ENCODE assay signal across 18 cellular contexts in the genomic region with DNA sequence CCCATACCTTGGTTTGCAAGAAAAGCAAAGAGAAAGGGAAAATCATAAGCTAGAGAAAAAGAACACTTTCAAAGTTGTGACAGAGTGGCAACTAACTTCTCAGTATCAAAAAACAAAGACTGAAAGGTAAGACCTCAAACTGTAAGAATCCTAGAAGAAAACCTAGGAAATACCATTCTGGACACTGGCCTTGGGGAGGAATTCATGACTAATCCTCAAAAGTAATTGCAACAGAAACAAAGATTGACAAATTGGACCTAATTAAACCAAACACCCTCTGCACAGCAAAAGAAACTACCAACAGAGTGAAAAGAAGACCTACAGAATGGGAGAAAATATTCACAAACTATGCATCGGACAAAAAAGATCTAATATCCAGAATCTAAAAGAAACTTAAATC.
A peak's percentile ranks its signal among the peaks of the same experiment; 100 is the strongest.
DNase-seq lines count a peak whose midpoint lies in the region; ATAC-seq and TF ChIP-seq lines count a peak whose summit lies in the region.
"Had no signal": no experiment of that assay in that cellular context is flagged by ENCODE, and none has a peak within 500 bp of the region (broad histone marks: within the 10 kb centered on the region; RNA-seq: fewer than 3 reads in every experiment).

No MANE protein-coding gene starts in this region.

- H4K8ac ChIP-seq in IMR-90 (ENCODE audit: low read depth in 2 of 2, low read length in 2 of 2), result no peak overlapping the region; a peak in 1 of 4 replicates

- no peak overlapping the region for H3K23ac ChIP-seq in IMR-90 (ENCODE audit: low read depth, low read length)

- H3K27ac ChIP-seq in IMR-90 (ENCODE audit: insufficient read depth, low read length) (no peak overlapping the region), mammary epithelial cell (ENCODE audit: insufficient read depth, low read depth, low read length) (no peak overlapping the region)

- no peak overlapping the region for H3K14ac ChIP-seq in IMR-90 (replicated peaks; ENCODE audit: low read depth, low read length)

- no peak for TF ChIP-seq POLR2A in IMR-90 (IDR thresholded peaks at IDR 0.05; ENCODE audit: low read depth, low read length)

- H3K36me3 ChIP-seq in IMR-90 (ENCODE audit: control insufficient read depth, insufficient read depth, low read length) (no peaks in the 10 kb centered on the region), mammary epithelial cell (ENCODE audit: insufficient read depth, low read length) (no peaks in the 10 kb centered on the region)

- no peaks in the 10 kb centered on the region for H3K9me3 Mint-ChIP-seq in type B pancreatic cell
- H3K9me3 Mint-ChIP-seq: IgD-negative memory B cell had no signal

- WGBS in IMR-90 (ENCODE audit: extremely low coverage in 2 of 2, insufficient read length in 1 of 2), 2 experiments, result no CpG with 5 or more reads among the region's 1 CpG
- 100% methylated on average over 1 of the region's 1 CpG for WGBS in mammary epithelial cell (ENCODE audit: low coverage, missing lambda C conversion rate)

- POLR2A ChIA-PET in IMR-90 (lab: Charles Lee; ENCODE audit: unreplicated experiment), result no interaction called here

- no peak overlapping the region for H2BK15ac ChIP-seq in IMR-90 (ENCODE audit: low read depth, low read length)

- ATAC-seq in IMR-90 (ENCODE audit: low read depth), result no peak
- ATAC-seq in omental fat pad (ENCODE audit: low FRiP score), result peak; percentile 53
- ATAC-seq: Right ventricle myocardium inferior had no signal

- no peaks in the 10 kb centered on the region for H3K36me3 Mint-ChIP-seq in type B pancreatic cell

- H3K4me3 ChIP-seq in IMR-90 (ENCODE audit: insufficient read depth, low read depth, low read length) (no peak overlapping the region), mammary epithelial cell (replicated peaks in 1 of 3; ENCODE audit: insufficient read depth in 1 of 3, low read depth in 2 of 3, low read length in 3 of 3) (no peak overlapping the region)

- in situ Hi-C loops in IMR-90 (cut with MboI; ENCODE audit: low sequenced_read_pairs), result no loop called here
- in situ Hi-C loops in mammary epithelial cell (cut with MboI; ENCODE audit: low sequenced_read_pairs in 2 of 2), result no loop called here

- CTCF ChIA-PET in IMR-90 (lab: Yijun Ruan, JAX), result interaction anchor here (0.7 kb wide), 1 partner anchor 160 kb away, joined by 3 read pairs; no protein-coding TSS in a partner anchor
- CTCF ChIA-PET in mammary epithelial cell (lab: Charles Lee; ENCODE audit: low non-redundant PET), result no interaction called here

- H3K27me3 ChIP-seq in IMR-90 (ENCODE audit: control insufficient read depth, insufficient read depth, low read length) (no peaks in the 10 kb centered on the region), mammary epithelial cell (ENCODE audit: insufficient read depth, low read length) (no peaks in the 10 kb centered on the region)

- no peak overlapping the region for H4K5ac ChIP-seq in IMR-90 (ENCODE audit: low read depth, low read length)

- no peak overlapping the region for H2BK20ac ChIP-seq in IMR-90 (ENCODE audit: low read depth, low read length)

- no peaks in the 10 kb centered on the region for H3K4me1 Mint-ChIP-seq in type B pancreatic cell (ENCODE audit: unreplicated experiment)
- H3K4me1 Mint-ChIP-seq: IgD-negative memory B cell had no signal

- H3K9ac ChIP-seq in IMR-90 (ENCODE audit: low read depth, low read length) (no peak overlapping the region), mammary epithelial cell (ENCODE audit: insufficient read depth, low read length) (no peak overlapping the region)

- H3K9me3 ChIP-seq in IMR-90 (ENCODE audit: control insufficient read depth, insufficient read depth, low read length) (no peaks in the 10 kb centered on the region), mammary epithelial cell (replicated peaks; ENCODE audit: insufficient read depth, low read length) (no peaks in the 10 kb centered on the region)
- H3K9me3 ChIP-seq: Caco-2 had no signal

- H3K4me3 Mint-ChIP-seq in type B pancreatic cell, result no peak overlapping the region
- H3K4me3 Mint-ChIP-seq: IgD-negative memory B cell had no signal

- H3K4me1 ChIP-seq in IMR-90 (ENCODE audit: control insufficient read depth, insufficient read depth, low read length) (peaks cover 2% of the 10 kb centered on the region), mammary epithelial cell (ENCODE audit: insufficient read depth, low read length) (peaks cover 24% of the 10 kb centered on the region)

- no peaks in the 10 kb centered on the region for H3K79me2 ChIP-seq in mammary epithelial cell (ENCODE audit: insufficient read depth, low read length)

- H4K20me1 ChIP-seq in IMR-90 (ENCODE audit: insufficient read depth, low read length) (no peaks in the 10 kb centered on the region), mammary epithelial cell (ENCODE audit: insufficient read depth, low read length) (no peaks in the 10 kb centered on the region)

- H3K56ac ChIP-seq in IMR-90 (ENCODE audit: extremely low read depth, insufficient read depth, low read length), result no peak overlapping the region

- H2AFZ ChIP-seq in IMR-90 (replicated peaks; ENCODE audit: low read length, poor library complexity) (no peak overlapping the region), mammary epithelial cell (ENCODE audit: low read depth, low read length) (no peak overlapping the region)

- no peak overlapping the region for H2BK120ac ChIP-seq in IMR-90 (ENCODE audit: low read depth, low read length)

- no peak overlapping the region for H2BK5ac ChIP-seq in IMR-90 (ENCODE audit: low read depth, low read length, poor library complexity, severe bottlenecking)

- TF ChIP-seq CTCF in IMR-90 (conservative IDR thresholded peaks at IDR 0.05; ENCODE audit: low read depth, low read length) (no peak), mammary epithelial cell (conservative IDR thresholded peaks at IDR 0.05 in 1 of 2, IDR thresholded peaks at IDR 0.05 in 1 of 2; ENCODE audit: extremely low read depth in 1 of 2, insufficient read depth in 1 of 2, low read depth in 1 of 2, low read length in 2 of 2) (no peak), omental fat pad (IDR thresholded peaks at IDR 0.05) (no peak), type B pancreatic cell (conservative IDR thresholded peaks at IDR 0.05) (no peak)

- intact Hi-C loops in IMR-90 (cut with micrococcal nuclease), result no loop called here
- intact Hi-C loops in mammary epithelial cell (cut with micrococcal nuclease), result no loop called here

- DNase-seq in EH (ENCODE audit: low read depth) (peak; percentile 70), IMR-90 (peak; percentile 25), mammary epithelial cell (peak; percentile 40), omental fat pad (ENCODE audit: low spot score) (no peak), type B pancreatic cell (ENCODE audit: extremely low spot score, unreplicated experiment) (no peak), hippocampal formation (lab: John Stamatoyannopoulos, UW) (no peak)
- no peak for DNase-seq in activated CD8-positive, alpha-beta memory T cell treated with anti-CD3 and anti-CD28 coated beads for 24 hours
- DNase-seq: ACHN; Caco-2; DMS53; H7; Kasumi-1; NCI-H1105 treated with DMSO at 0.1 percent for 48 hours; NCI-H187 treated with DMSO at 0.1 percent for 48 hours; NCI-H446 treated with DMSO at 0.1 percent for 48 hours; NK-92 treated with Interleukin-12 subunit alpha and Interleukin-12 subunit beta, amount 100 ng/mL, for 24 hours had no signal

- no peak overlapping the region for H3K27ac Mint-ChIP-seq in type B pancreatic cell
- H3K27ac Mint-ChIP-seq: IgD-negative memory B cell had no signal

- H3K27me3 Mint-ChIP-seq in type B pancreatic cell, result no peaks in the 10 kb centered on the region
- H3K27me3 Mint-ChIP-seq: IgD-negative memory B cell had no signal

- no peak overlapping the region for H3K4ac ChIP-seq in IMR-90 (ENCODE audit: low read depth, low read length)

- dilution Hi-C loops in IMR-90 (cut with HindIII; ENCODE audit: low sequenced_read_pairs, unreplicated experiment), result no loop called here
- dilution Hi-C loops in mammary epithelial cell (cut with HindIII; ENCODE audit: low sequenced_read_pairs), result no loop called here

- H3K18ac ChIP-seq in IMR-90 (ENCODE audit: low read depth, low read length), result no peak overlapping the region

- no peak overlapping the region for H2AK9ac ChIP-seq in IMR-90 (replicated peaks; ENCODE audit: low read depth, low read length, poor library complexity)

- no peaks in the 10 kb centered on the region for H3K79me1 ChIP-seq in IMR-90 (ENCODE audit: low read depth in 1 of 2, low read length in 2 of 2)

- BruUV-seq in IMR-90 (replicated peaks; lab: Mats Ljungman, UMichigan) (no TSS peak), mammary epithelial cell (replicated peaks; lab: Mats Ljungman, UMichigan) (no TSS peak)

- TF ChIP-seq RAD21 in IMR-90 (IDR thresholded peaks at IDR 0.05; ENCODE audit: low read length), result no peak

- no peak overlapping the region for H4K91ac ChIP-seq in IMR-90 (ENCODE audit: insufficient read depth, low read depth, low read length)

- H3K4me2 ChIP-seq in IMR-90 (ENCODE audit: low read depth, low read length), result no peak overlapping the region
- H3K4me2 ChIP-seq in mammary epithelial cell (ENCODE audit: insufficient read depth, low read depth, low read length), result no peak overlapping the region

- H3K9me1 ChIP-seq in IMR-90 (ENCODE audit: insufficient read depth, low read length), result peaks cover 10% of the 10 kb centered on the region

- H2AK5ac ChIP-seq in IMR-90 (ENCODE audit: low read depth, low read length), result no peak overlapping the region

TF ChIP-seq in IMR-90, 13 proteins besides CTCF, POLR2A, EP300 and RAD21:
- TF ChIP-seq SMC3 (IDR thresholded peaks at IDR 0.05; ENCODE audit: low read depth, low read length) (no peak), CEBPB (IDR thresholded peaks at IDR 0.05; ENCODE audit: low read depth, low read length) (peak; percentile 46; the same call in 1 of the 2 replicates)

Comparison
In these comparisons a context has a peak if more than half of its experiments do, and no peak if none do; other contexts are left out.
1. DNase-seq: peak in EH (single experiment), IMR-90 (single experiment) and mammary epithelial cell (single experiment); none in omental fat pad (single experiment), type B pancreatic cell (single experiment), hippocampal formation (0 of 2) and activated CD8-positive, alpha-beta memory T cell treated with anti-CD3 and anti-CD28 coated beads for 24 hours (single experiment).